ENCODE assay signal across 13 cellular contexts in the genomic region with DNA sequence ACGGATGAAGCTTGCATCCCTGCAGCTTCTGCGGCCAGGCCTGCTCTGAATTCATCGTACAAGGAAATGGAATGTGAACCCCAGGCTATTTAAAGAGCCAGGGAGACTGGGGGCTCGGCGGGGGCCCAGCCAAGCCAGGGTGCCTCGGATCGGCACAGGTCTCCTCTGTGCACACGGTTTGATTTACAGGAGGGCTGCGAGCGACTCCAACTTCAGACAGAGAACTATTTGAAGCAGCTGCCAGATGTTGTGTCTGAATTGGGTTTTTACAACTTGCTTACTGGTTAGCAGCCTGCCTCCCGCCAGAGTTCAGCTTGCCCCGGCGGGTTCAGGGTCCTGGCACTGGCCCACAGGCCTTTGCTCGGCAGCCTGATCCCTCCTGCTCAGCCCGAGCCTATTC.
A peak's percentile ranks its signal among the peaks of the same experiment; 100 is the strongest.
DNase-seq lines count a peak whose midpoint lies in the region; ATAC-seq and TF ChIP-seq lines count a peak whose summit lies in the region.
"Had no signal": no experiment of that assay in that cellular context is flagged by ENCODE, and none has a peak within 500 bp of the region (broad histone marks: within the 10 kb centered on the region; RNA-seq: fewer than 3 reads in every experiment).

No MANE protein-coding gene starts in this region.

- peak overlapping the region; percentile 70 to 89 (median 75) for H3K27ac ChIP-seq in tibial nerve
- H3K27ac ChIP-seq in GM23338 (ENCODE audit: low read depth) = no peak overlapping the region
- H3K27ac ChIP-seq: neutrophil had no signal

- no peaks in the 10 kb centered on the region for H4K20me1 ChIP-seq in GM23338 (replicated peaks; ENCODE audit: insufficient read depth)

- no peak overlapping the region for H3K4me3 ChIP-seq in astrocyte of the spinal cord (ENCODE audit: low read depth, low read length)
- no peak overlapping the region for H3K4me3 ChIP-seq in tibial nerve
- no peak overlapping the region for H3K4me3 ChIP-seq in GM23338

- H3K4me1 ChIP-seq in tibial nerve (peaks cover 0 to 56% (median 25%) of the 10 kb centered on the region in 4 donors), GM23338 (ENCODE audit: insufficient read depth) (no peaks in the 10 kb centered on the region)

- TF ChIP-seq POLR2A in tibial nerve (IDR thresholded peaks at IDR 0.05) = no peak

- in situ Hi-C loops in astrocyte of the spinal cord (cut with HindIII; ENCODE audit: low sequenced_read_pairs) = no loop called here

- TF ChIP-seq CTCF in astrocyte of the spinal cord (IDR thresholded peaks at IDR 0.05; ENCODE audit: low read depth, low read length) = no peak
- TF ChIP-seq CTCF in osteocyte (IDR thresholded peaks at IDR 0.05) = no peak
- TF ChIP-seq CTCF in tibial nerve (IDR thresholded peaks at IDR 0.05) = no peak
- no peak for TF ChIP-seq CTCF in GM23338 (conservative IDR thresholded peaks at IDR 0.05; ENCODE audit: low read depth in 2 of 2)

- intact Hi-C loops in left cardiac atrium (cut with DNase I) = loop anchor here in 1 of 2 donors (10.0 kb wide), 1 partner anchor 81 kb away; the partner anchor contains the start of gene SPSB1

- H3K79me2 ChIP-seq in GM23338 (replicated peaks; ENCODE audit: insufficient read depth) = no peaks in the 10 kb centered on the region

- DNase-seq in astrocyte of the spinal cord (ENCODE audit: low read depth, low spot score) (peak; percentile 57), left cardiac atrium (no peak), osteocyte (ENCODE audit: extremely low spot score, unreplicated experiment) (no peak), tibial nerve (ENCODE audit: low spot score in 2 of 2) (peak; percentile 41 to 43), GM23338 (ENCODE audit: low spot score) (no peak)
- DNase-seq: activated CD4-positive, alpha-beta memory T cell treated with anti-CD3 and anti-CD28 coated beads for 36 hours; CD4-positive, CD25-positive, alpha-beta regulatory T cell; NCI-H1105 had no signal

- H3K4me2 ChIP-seq in GM23338 = no peak overlapping the region

- H3K27ac Mint-ChIP-seq in osteocyte (ENCODE audit: unreplicated experiment) = peak overlapping the region; percentile 94
- no peak overlapping the region for H3K27ac Mint-ChIP-seq in GM23338
- H3K27ac Mint-ChIP-seq: activated CD4-positive, alpha-beta memory T cell treated with anti-CD3 and anti-CD28 coated beads for 36 hours; T-helper 2 cell treated with Interferon-gamma antibody and Interleukin-4, amounts not matched to agents 5 μg/mL and 100 μg/mL, for 36 hours had no signal

- H3K9me3 ChIP-seq in tibial nerve = no peaks in the 10 kb centered on the region
- H3K9me3 ChIP-seq: neutrophil had no signal

- H3K9me3 Mint-ChIP-seq in osteocyte (ENCODE audit: unreplicated experiment) (no peaks in the 10 kb centered on the region), GM23338 (no peaks in the 10 kb centered on the region)
- H3K9me3 Mint-ChIP-seq: activated CD4-positive, alpha-beta memory T cell treated with anti-CD3 and anti-CD28 coated beads for 36 hours; T-helper 2 cell treated with Interferon-gamma antibody and Interleukin-4, amounts not matched to agents 5 μg/mL and 100 μg/mL, for 36 hours had no signal

- no peaks in the 10 kb centered on the region for H3F3A ChIP-seq in GM23338 (replicated peaks; ENCODE audit: low read depth)

- no peak overlapping the region for H2AFZ ChIP-seq in GM23338

- H3K36me3 ChIP-seq in tibial nerve (no peaks in the 10 kb centered on the region), GM23338 (ENCODE audit: insufficient read depth) (no peaks in the 10 kb centered on the region)
- H3K36me3 ChIP-seq: neutrophil had no signal

- H3K27me3 ChIP-seq in tibial nerve = no peaks in the 10 kb centered on the region
- no peaks in the 10 kb centered on the region for H3K27me3 ChIP-seq in GM23338 (ENCODE audit: insufficient read depth)
- H3K27me3 ChIP-seq: neutrophil had no signal

- WGBS in tibial nerve, 2 donors = 24 to 27% methylated on average over 11 to 15 of the region's 15 CpGs

- H3K36me3 Mint-ChIP-seq in osteocyte (ENCODE audit: unreplicated experiment) (no peaks in the 10 kb centered on the region), GM23338 (ENCODE audit: low read depth) (no peaks in the 10 kb centered on the region)
- H3K36me3 Mint-ChIP-seq: activated CD4-positive, alpha-beta memory T cell treated with anti-CD3 and anti-CD28 coated beads for 36 hours; CD4-positive, CD25-positive, alpha-beta regulatory T cell had no signal

- TF ChIP-seq EP300 in tibial nerve (IDR thresholded peaks at IDR 0.05) = peak in 1 of 2 donors; percentile 21

- ATAC-seq in left cardiac atrium (peak; percentile 33 to 48), GM21723 (IDR thresholded peaks at IDR 0.05; ENCODE audit: unreplicated experiment) (no peak), HG03521 (IDR thresholded peaks at IDR 0.05; ENCODE audit: unreplicated experiment) (no peak), HG03108 (IDR thresholded peaks at IDR 0.05; ENCODE audit: unreplicated experiment) (no peak), GM23338 (no peak)

- H3K4me3 Mint-ChIP-seq in osteocyte (ENCODE audit: unreplicated experiment) (no peak overlapping the region), GM23338 (no peak overlapping the region)
- H3K4me3 Mint-ChIP-seq: activated CD4-positive, alpha-beta memory T cell treated with anti-CD3 and anti-CD28 coated beads for 36 hours; CD4-positive, CD25-positive, alpha-beta regulatory T cell; T-helper 2 cell treated with Interferon-gamma antibody and Interleukin-4, amounts not matched to agents 5 μg/mL and 100 μg/mL, for 36 hours had no signal

- no peaks in the 10 kb centered on the region for H3K9me2 ChIP-seq in GM23338 (ENCODE audit: insufficient read depth)

- H3K27me3 Mint-ChIP-seq in osteocyte (ENCODE audit: unreplicated experiment) (no peaks in the 10 kb centered on the region), GM23338 (ENCODE audit: insufficient read depth, low read depth, poor library complexity) (peaks cover 1% of the 10 kb centered on the region)
- H3K27me3 Mint-ChIP-seq: activated CD4-positive, alpha-beta memory T cell treated with anti-CD3 and anti-CD28 coated beads for 36 hours; CD4-positive, CD25-positive, alpha-beta regulatory T cell had no signal

- H3K4me1 Mint-ChIP-seq in osteocyte (ENCODE audit: unreplicated experiment) (peaks cover 68% of the 10 kb centered on the region), GM23338 (peaks cover 11% of the 10 kb centered on the region)
- H3K4me1 Mint-ChIP-seq: CD4-positive, CD25-positive, alpha-beta regulatory T cell had no signal

TF ChIP-seq in GM23338, 12 proteins besides CTCF, POLR2A, EP300 and RAD21 (continues in another document):
- TF ChIP-seq ETS1 (IDR thresholded peaks at IDR 0.05) (no peak), EZH2phosphoT487 (IDR thresholded peaks at IDR 0.05; ENCODE audit: unreplicated experiment) (no peak), JUNB (IDR thresholded peaks at IDR 0.05; ENCODE audit: unreplicated experiment) (no peak), STAT1 (IDR thresholded peaks at IDR 0.05; ENCODE audit: unreplicated experiment) (no peak), NANOG (IDR thresholded peaks at IDR 0.05; ENCODE audit: borderline replicate concordance) (no peak)

Comparison
In these comparisons a context has a peak if more than half of its experiments do, and no peak if none do; other contexts are left out.
1. DNase-seq: peak in astrocyte of the spinal cord (single experiment) and tibial nerve (2 of 2); none in left cardiac atrium (single experiment), osteocyte (single experiment) and GM23338 (single experiment).
2. ATAC-seq: peak in left cardiac atrium (2 of 2); none in GM21723 (single experiment), HG03521 (single experiment), HG03108 (single experiment) and GM23338 (single experiment).